In the genomic region with DNA sequence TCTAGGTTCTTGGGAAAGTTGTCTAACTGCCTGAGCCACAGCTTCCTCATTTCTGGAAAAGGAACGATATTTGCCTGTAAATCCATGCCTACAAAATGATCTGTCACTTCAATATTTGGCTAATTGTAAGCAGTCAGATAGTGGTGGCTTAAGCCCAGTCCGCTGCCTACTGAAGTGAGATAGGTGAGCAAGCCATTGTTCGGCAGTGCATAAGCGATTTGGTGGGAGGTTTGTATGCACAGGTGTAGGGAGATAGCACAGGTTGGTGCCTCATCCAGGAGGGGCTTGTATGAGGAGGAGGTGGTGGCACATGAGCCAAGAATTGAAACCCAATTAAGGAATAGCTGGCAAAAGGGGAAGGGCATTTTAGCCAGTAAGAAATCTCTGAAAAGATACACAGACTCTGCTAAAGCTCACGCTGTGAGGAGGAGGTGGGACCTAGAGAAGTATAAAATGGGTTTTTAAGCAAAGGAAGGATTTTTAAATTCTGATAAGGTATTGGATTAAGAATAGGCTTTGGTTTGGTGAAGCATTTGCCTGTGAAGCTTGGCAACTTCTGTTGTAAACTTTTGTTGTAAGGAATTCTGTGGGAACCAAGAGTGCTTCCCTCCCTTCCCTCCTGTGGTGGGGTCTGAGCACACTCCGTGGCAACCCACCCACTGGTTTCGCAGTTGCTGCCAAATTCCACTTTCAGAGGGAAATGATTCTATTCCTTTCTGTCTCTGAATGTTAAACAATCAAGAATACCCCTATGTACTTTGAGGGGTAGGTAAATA, we compare ENCODE assay signal across 1 cellular context.
TF ChIP-seq lines count a peak whose summit lies in the region.

No MANE protein-coding gene starts in this region.

TF ChIP-seq in K562, 482 proteins besides CTCF, POLR2A, EP300 and RAD21:
- TF ChIP-seq, protein P1, sequence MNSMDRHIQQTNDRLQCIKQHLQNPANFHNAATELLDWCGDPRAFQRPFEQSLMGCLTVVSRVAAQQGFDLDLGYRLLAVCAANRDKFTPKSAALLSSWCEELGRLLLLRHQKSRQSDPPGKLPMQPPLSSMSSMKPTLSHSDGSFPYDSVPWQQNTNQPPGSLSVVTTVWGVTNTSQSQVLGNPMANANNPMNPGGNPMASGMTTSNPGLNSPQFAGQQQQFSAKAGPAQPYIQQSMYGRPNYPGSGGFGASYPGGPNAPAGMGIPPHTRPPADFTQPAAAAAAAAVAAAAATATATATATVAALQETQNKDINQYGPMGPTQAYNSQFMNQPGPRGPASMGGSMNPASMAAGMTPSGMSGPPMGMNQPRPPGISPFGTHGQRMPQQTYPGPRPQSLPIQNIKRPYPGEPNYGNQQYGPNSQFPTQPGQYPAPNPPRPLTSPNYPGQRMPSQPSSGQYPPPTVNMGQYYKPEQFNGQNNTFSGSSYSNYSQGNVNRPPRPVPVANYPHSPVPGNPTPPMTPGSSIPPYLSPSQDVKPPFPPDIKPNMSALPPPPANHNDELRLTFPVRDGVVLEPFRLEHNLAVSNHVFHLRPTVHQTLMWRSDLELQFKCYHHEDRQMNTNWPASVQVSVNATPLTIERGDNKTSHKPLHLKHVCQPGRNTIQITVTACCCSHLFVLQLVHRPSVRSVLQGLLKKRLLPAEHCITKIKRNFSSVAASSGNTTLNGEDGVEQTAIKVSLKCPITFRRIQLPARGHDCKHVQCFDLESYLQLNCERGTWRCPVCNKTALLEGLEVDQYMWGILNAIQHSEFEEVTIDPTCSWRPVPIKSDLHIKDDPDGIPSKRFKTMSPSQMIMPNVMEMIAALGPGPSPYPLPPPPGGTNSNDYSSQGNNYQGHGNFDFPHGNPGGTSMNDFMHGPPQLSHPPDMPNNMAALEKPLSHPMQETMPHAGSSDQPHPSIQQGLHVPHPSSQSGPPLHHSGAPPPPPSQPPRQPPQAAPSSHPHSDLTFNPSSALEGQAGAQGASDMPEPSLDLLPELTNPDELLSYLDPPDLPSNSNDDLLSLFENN (IDR thresholded peaks at IDR 0.05; ENCODE audit: low read depth in 2 of 2, low read length in 2 of 2): no peak
- TF ChIP-seq PML (IDR thresholded peaks at IDR 0.05; ENCODE audit: low read length) (no peak), ZNF197 (CRISPR knock-in tag; IDR thresholded peaks at IDR 0.05; ENCODE audit: low read depth) (no peak), SREBF1 (IDR thresholded peaks at IDR 0.05; ENCODE audit: borderline replicate concordance, low read depth, low read length) (no peak), MAFK (IDR thresholded peaks at IDR 0.05; ENCODE audit: low read length) (no peak), MAFF (IDR thresholded peaks at IDR 0.05; ENCODE audit: low read length) (no peak)
- TF ChIP-seq, protein P2, sequence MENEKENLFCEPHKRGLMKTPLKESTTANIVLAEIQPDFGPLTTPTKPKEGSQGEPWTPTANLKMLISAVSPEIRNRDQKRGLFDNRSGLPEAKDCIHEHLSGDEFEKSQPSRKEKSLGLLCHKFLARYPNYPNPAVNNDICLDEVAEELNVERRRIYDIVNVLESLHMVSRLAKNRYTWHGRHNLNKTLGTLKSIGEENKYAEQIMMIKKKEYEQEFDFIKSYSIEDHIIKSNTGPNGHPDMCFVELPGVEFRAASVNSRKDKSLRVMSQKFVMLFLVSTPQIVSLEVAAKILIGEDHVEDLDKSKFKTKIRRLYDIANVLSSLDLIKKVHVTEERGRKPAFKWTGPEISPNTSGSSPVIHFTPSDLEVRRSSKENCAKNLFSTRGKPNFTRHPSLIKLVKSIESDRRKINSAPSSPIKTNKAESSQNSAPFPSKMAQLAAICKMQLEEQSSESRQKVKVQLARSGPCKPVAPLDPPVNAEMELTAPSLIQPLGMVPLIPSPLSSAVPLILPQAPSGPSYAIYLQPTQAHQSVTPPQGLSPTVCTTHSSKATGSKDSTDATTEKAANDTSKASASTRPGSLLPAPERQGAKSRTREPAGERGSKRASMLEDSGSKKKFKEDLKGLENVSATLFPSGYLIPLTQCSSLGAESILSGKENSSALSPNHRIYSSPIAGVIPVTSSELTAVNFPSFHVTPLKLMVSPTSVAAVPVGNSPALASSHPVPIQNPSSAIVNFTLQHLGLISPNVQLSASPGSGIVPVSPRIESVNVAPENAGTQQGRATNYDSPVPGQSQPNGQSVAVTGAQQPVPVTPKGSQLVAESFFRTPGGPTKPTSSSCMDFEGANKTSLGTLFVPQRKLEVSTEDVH (IDR thresholded peaks at IDR 0.05; ENCODE audit: low read depth, partially characterized antibody): no peak
TF ChIP-seq in K562: peak in this region for 0.
